17 cellular contexts compared by ENCODE assay signal in genomic region chr13:38819596-38819995, GRCh38.
DNase-seq lines count a peak whose midpoint lies in the region; ATAC-seq, FAIRE-seq and TF ChIP-seq lines count a peak whose summit lies in the region.
"Had no signal": no experiment of that assay in that cellular context is flagged by ENCODE, and none has a peak within 500 bp of the region (broad histone marks: within the 10 kb centered on the region; RNA-seq: fewer than 3 reads in every experiment).

No MANE protein-coding gene starts in this region.

- no peaks in the 10 kb centered on the region for H3K36me3 ChIP-seq in pancreas
- H3K36me3 ChIP-seq in transverse colon: no peaks in the 10 kb centered on the region
- H3K36me3 ChIP-seq: HAP-1 had no signal

- H3K4me3 ChIP-seq in dorsolateral prefrontal cortex: no peak overlapping the region
- no peak overlapping the region for H3K4me3 ChIP-seq in pancreas
- H3K4me3 ChIP-seq in transverse colon: no peak overlapping the region
- H3K4me3 ChIP-seq: HAP-1 had no signal

- H3K27me3 Mint-ChIP-seq in type B pancreatic cell: peaks cover 6% of the 10 kb centered on the region

- 25 to 39% methylated on average over 2 of the region's 2 CpGs for WGBS in pancreas, 2 donors
- WGBS in transverse colon (ENCODE audit: low coverage in 1 of 2), 2 donors: 50 to 79% methylated on average over 2 of the region's 2 CpGs

- TF ChIP-seq EP300 in transverse colon (IDR thresholded peaks at IDR 0.05; ENCODE audit: low read depth): no peak

- no peak overlapping the region for H3K4me3 Mint-ChIP-seq in type B pancreatic cell
- H3K4me3 Mint-ChIP-seq: CD14-positive monocyte; CD8-positive, alpha-beta T cell had no signal

- H3K4me1 Mint-ChIP-seq in type B pancreatic cell (ENCODE audit: unreplicated experiment): peaks cover 13% of the 10 kb centered on the region
- H3K4me1 Mint-ChIP-seq: CD14-positive monocyte had no signal

- in situ Hi-C loops in transverse colon (cut with MboI; ENCODE audit: low pct_ligation_motif_present in 1 of 4, low pct_unique_long_range_greater_than_20kb in 1 of 4, low sequenced_read_pairs in 3 of 4): no loop called here

- no peaks in the 10 kb centered on the region for H3K9me3 ChIP-seq in pancreas
- no peaks in the 10 kb centered on the region for H3K9me3 ChIP-seq in transverse colon
- H3K9me3 ChIP-seq: Caco-2, HAP-1 had no signal

- no peak for TF ChIP-seq CTCF in dorsolateral prefrontal cortex (IDR thresholded peaks at IDR 0.05 in 54 of 56, conservative IDR thresholded peaks at IDR 0.05 in 2 of 56; ENCODE audit: low read depth in 1 of 56, partially characterized antibody in 56 of 56)
- no peak for TF ChIP-seq CTCF in pancreas (IDR thresholded peaks at IDR 0.05)
- TF ChIP-seq CTCF in transverse colon (IDR thresholded peaks at IDR 0.05): no peak
- no peak for TF ChIP-seq CTCF in type B pancreatic cell (conservative IDR thresholded peaks at IDR 0.05)

- peak; percentile 52 to 74 (median 66) for ATAC-seq in pancreas
- ATAC-seq: CD8-positive, alpha-beta T cell had no signal

- H3K4me1 ChIP-seq in pancreas: peaks cover 8% of the 10 kb centered on the region in 3 donors
- peaks cover 0 to 4% (median 0%) of the 10 kb centered on the region in 4 donors for H3K4me1 ChIP-seq in transverse colon
- H3K4me1 ChIP-seq: Caco-2 had no signal

- peaks cover 8% of the 10 kb centered on the region for H3K36me3 Mint-ChIP-seq in type B pancreatic cell
- H3K36me3 Mint-ChIP-seq: CD14-positive monocyte; CD8-positive, alpha-beta T cell had no signal

- H3K27ac ChIP-seq in dorsolateral prefrontal cortex (peak overlapping the region in 30 of 59 donors; percentile 9 to 93 (median 52)), pancreas (no peak overlapping the region), transverse colon (peak overlapping the region in 3 of 4 donors; percentile 26 to 63 (median 43))
- H3K27ac ChIP-seq: 22Rv1 had no signal

- TF ChIP-seq POLR2A in transverse colon (IDR thresholded peaks at IDR 0.05): no peak

- H3K27me3 ChIP-seq in dorsolateral prefrontal cortex (no peaks in the 10 kb centered on the region), pancreas (no peaks in the 10 kb centered on the region), transverse colon (no peaks in the 10 kb centered on the region)

- peak; percentile 44 for DNase-seq in NCI-H1092 treated with DMSO at 0.1 percent for 48 hours (lab: John Stamatoyannopoulos, UW)
- DNase-seq in NCI-H1092 (lab: John Stamatoyannopoulos, UW): no peak
- no peak for DNase-seq in dorsolateral prefrontal cortex
- no peak for DNase-seq in pancreas
- DNase-seq in transverse colon: no peak
- DNase-seq in stimulated activated CD4-positive, alpha-beta T cell treated with anti-CD3 and anti-CD28 coated beads, Interleukin-2, amount 100 ng/mL, for 48 hours: no peak
- no peak for DNase-seq in type B pancreatic cell (ENCODE audit: extremely low spot score, unreplicated experiment)
- DNase-seq in activated T-cell treated with anti-CD3 and anti-CD28 coated beads, Interleukin-2, amount 50 U/mL, for 1 hour: no peak
- DNase-seq: Caco-2; CD8-positive, alpha-beta T cell; DND-41; GDM1 had no signal

- H3K9me3 Mint-ChIP-seq in type B pancreatic cell: no peaks in the 10 kb centered on the region
- H3K9me3 Mint-ChIP-seq: CD8-positive, alpha-beta T cell had no signal

- intact Hi-C loops in dorsolateral prefrontal cortex (cut with DNase I) (no loop called here), pancreas (cut with DNase I) (no loop called here), transverse colon (cut with DNase I; ENCODE audit: low total_unique reads) (no loop called here)

- no peak overlapping the region for H3K27ac Mint-ChIP-seq in type B pancreatic cell
- H3K27ac Mint-ChIP-seq: CD14-positive monocyte; CD8-positive, alpha-beta T cell had no signal

- no peak for FAIRE-seq in pancreas (lab: Jason Lieb, UNC)
- FAIRE-seq: GM12892, H1 had no signal

Comparison
In these comparisons a context has a peak if more than half of its experiments do, and no peak if none do; other contexts are left out.
1. H3K27ac ChIP-seq: peak in dorsolateral prefrontal cortex (30 of 59) and transverse colon (3 of 4); none in pancreas (0 of 4).